ENCODE assay signal across 9 cellular contexts in the genomic region with DNA sequence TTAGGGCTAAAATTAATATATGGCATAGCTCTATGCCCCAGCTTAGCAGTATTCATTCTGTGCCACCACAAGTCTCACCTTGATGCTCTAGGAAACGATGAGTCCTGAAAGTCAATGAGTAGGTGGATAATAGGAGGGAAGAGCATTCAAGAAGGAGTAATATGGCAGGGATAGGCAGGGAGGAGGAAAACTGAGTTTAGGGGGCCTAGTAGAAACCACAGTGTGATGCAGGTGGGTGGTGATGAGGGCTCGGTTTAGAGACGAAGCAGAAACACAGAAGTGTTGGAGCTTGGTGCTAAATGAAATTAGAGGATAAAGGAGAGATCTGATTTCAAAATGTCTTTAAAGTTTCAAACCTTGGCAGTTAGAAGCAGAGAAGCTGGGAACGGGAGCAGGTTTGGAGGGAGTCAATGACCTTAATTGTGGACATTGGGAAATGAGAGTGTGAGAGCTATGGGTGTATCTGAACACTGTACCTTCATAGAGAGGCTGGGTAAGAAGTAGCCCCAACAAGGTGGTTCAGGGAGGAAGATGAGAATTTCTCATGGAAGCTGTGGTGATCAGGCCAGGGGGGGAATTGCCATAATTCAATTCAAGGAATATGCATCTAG.
"Had no signal": no experiment of that assay in that cellular context is flagged by ENCODE, and none has a peak within 500 bp of the region (broad histone marks: within the 10 kb centered on the region; RNA-seq: fewer than 3 reads in every experiment).

No MANE protein-coding gene starts in this region.

- ATAC-seq: HCT116, K562 had no signal

- H3K9me3 Mint-ChIP-seq: HFFc6 had no signal

- H3K36me3 ChIP-seq: HAP-1 had no signal

- DNase-seq: GM23248, GOT3, H7, HFFc6, IMR-90 had no signal

- H3K4me3 Mint-ChIP-seq: HFFc6 had no signal

- H3K27ac Mint-ChIP-seq: HFFc6 had no signal

- H3K9me3 ChIP-seq: HAP-1 had no signal

- H3K4me3 ChIP-seq: GM23248, HAP-1, K562 had no signal

- H3K27ac ChIP-seq: GM23248, HL-60 had no signal

- H3K9ac ChIP-seq: GM23248 had no signal
